ENCODE assay signal across 1 cellular context in the genomic region with DNA sequence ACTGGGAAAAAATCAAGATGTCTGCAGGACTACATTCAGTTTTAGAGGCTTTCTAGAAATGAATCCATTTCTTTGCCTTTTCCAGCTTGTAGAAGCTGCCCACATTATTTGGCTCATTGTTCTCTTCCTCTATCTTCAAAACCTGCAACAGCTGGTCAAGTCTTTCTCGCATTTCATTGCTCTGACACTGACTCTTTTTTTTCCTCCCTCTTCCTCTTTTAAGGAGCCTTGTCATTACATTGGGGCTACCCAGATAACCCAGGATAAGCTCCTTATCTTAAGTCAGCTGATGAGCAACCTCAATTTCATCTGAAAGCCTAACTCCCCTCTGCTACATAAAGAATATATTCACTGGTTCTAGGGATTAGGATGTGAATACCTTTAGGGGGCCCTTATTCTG.
TF ChIP-seq lines count a peak whose summit lies in the region.

No MANE protein-coding gene starts in this region.

TF ChIP-seq in GM23338, 12 proteins besides CTCF, POLR2A, EP300 and RAD21 (continued from another document):
- TF ChIP-seq, protein P1, sequence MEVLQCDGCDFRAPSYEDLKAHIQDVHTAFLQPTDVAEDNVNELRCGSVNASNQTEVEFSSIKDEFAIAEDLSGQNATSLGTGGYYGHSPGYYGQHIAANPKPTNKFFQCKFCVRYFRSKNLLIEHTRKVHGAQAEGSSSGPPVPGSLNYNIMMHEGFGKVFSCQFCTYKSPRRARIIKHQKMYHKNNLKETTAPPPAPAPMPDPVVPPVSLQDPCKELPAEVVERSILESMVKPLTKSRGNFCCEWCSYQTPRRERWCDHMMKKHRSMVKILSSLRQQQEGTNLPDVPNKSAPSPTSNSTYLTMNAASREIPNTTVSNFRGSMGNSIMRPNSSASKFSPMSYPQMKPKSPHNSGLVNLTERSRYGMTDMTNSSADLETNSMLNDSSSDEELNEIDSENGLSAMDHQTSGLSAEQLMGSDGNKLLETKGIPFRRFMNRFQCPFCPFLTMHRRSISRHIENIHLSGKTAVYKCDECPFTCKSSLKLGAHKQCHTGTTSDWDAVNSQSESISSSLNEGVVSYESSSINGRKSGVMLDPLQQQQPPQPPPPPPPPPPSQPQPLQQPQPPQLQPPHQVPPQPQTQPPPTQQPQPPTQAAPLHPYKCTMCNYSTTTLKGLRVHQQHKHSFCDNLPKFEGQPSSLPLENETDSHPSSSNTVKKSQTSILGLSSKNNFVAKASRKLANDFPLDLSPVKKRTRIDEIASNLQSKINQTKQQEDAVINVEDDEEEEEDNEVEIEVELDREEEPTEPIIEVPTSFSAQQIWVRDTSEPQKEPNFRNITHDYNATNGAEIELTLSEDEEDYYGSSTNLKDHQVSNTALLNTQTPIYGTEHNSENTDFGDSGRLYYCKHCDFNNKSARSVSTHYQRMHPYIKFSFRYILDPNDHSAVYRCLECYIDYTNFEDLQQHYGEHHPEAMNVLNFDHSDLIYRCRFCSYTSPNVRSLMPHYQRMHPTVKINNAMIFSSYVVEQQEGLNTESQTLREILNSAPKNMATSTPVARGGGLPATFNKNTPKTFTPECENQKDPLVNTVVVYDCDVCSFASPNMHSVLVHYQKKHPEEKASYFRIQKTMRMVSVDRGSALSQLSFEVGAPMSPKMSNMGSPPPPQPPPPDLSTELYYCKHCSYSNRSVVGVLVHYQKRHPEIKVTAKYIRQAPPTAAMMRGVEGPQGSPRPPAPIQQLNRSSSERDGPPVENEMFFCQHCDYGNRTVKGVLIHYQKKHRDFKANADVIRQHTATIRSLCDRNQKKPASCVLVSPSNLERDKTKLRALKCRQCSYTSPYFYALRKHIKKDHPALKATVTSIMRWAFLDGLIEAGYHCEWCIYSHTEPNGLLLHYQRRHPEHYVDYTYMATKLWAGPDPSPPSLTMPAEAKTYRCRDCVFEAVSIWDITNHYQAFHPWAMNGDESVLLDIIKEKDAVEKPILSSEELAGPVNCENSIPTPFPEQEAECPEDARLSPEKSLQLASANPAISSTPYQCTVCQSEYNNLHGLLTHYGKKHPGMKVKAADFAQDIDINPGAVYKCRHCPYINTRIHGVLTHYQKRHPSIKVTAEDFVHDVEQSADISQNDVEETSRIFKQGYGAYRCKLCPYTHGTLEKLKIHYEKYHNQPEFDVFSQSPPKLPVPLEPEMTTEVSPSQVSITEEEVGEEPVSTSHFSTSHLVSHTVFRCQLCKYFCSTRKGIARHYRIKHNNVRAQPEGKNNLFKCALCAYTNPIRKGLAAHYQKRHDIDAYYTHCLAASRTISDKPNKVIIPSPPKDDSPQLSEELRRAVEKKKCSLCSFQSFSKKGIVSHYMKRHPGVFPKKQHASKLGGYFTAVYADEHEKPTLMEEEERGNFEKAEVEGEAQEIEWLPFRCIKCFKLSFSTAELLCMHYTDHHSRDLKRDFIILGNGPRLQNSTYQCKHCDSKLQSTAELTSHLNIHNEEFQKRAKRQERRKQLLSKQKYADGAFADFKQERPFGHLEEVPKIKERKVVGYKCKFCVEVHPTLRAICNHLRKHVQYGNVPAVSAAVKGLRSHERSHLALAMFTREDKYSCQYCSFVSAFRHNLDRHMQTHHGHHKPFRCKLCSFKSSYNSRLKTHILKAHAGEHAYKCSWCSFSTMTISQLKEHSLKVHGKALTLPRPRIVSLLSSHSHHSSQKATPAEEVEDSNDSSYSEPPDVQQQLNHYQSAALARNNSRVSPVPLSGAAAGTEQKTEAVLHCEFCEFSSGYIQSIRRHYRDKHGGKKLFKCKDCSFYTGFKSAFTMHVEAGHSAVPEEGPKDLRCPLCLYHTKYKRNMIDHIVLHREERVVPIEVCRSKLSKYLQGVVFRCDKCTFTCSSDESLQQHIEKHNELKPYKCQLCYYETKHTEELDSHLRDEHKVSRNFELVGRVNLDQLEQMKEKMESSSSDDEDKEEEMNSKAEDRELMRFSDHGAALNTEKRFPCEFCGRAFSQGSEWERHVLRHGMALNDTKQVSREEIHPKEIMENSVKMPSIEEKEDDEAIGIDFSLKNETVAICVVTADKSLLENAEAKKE (CRISPR knock-in tag; IDR thresholded peaks at IDR 0.05): no peak
- TF ChIP-seq ZNF331 (CRISPR knock-in tag; IDR thresholded peaks at IDR 0.05; ENCODE audit: low read depth) (no peak), JUNB (IDR thresholded peaks at IDR 0.05; ENCODE audit: unreplicated experiment) (no peak), POLR2AphosphoS5 (IDR thresholded peaks at IDR 0.05; ENCODE audit: low read depth) (no peak), CREB1 (CRISPR knock-in tag; IDR thresholded peaks at IDR 0.05; ENCODE audit: low read depth) (no peak), EZH2 (IDR thresholded peaks at IDR 0.05; ENCODE audit: low read depth, unreplicated experiment) (no peak), STAT1 (IDR thresholded peaks at IDR 0.05; ENCODE audit: unreplicated experiment) (no peak), ETS1 (IDR thresholded peaks at IDR 0.05) (no peak)
